Comparison of ENCODE assay signal across 12 cellular contexts in genomic region chr6:38443750-38444149, GRCh38.
DNase-seq lines count a peak whose midpoint lies in the region; ATAC-seq, FAIRE-seq and TF ChIP-seq lines count a peak whose summit lies in the region.
"Had no signal": no experiment of that assay in that cellular context is flagged by ENCODE, and none has a peak within 500 bp of the region (broad histone marks: within the 10 kb centered on the region; RNA-seq: fewer than 3 reads in every experiment).

No MANE protein-coding gene starts in this region.

- TF ChIP-seq CTCF in hepatocyte (IDR thresholded peaks at IDR 0.05; ENCODE audit: poor library complexity) (no peak), neural progenitor cell (IDR thresholded peaks at IDR 0.05) (no peak)
- no peak for TF ChIP-seq CTCF in CD8-positive, alpha-beta T cell (IDR thresholded peaks at IDR 0.05)

- POLR2A ChIA-PET in CD8-positive, alpha-beta T cell (lab: Charles Lee), result no interaction called here

- CTCF ChIA-PET in CD8-positive, alpha-beta T cell (lab: Charles Lee), result no interaction called here

- WGBS in hepatocyte (ENCODE audit: low lambda C conversion rate, missing lambda C conversion rate), result 55% methylated on average over 3 of the region's 3 CpGs

- H3K79me2 ChIP-seq in hepatocyte, result no peaks in the 10 kb centered on the region
- H3K79me2 ChIP-seq in neural progenitor cell (ENCODE audit: low read depth), result no peaks in the 10 kb centered on the region

- H2AFZ ChIP-seq in hepatocyte (no peak overlapping the region), neural progenitor cell (replicated peaks) (no peak overlapping the region)

- H4K20me1 ChIP-seq in hepatocyte (ENCODE audit: insufficient read depth, poor library complexity, severe bottlenecking) (no peaks in the 10 kb centered on the region), neural progenitor cell (ENCODE audit: low read depth) (no peaks in the 10 kb centered on the region)

- no peaks in the 10 kb centered on the region for H3K27me3 Mint-ChIP-seq in CD8-positive, alpha-beta T cell (ENCODE audit: low read depth)
- H3K27me3 Mint-ChIP-seq in neural progenitor cell (ENCODE audit: insufficient read depth, low read depth), result no peaks in the 10 kb centered on the region

- no peak overlapping the region for H3K27ac Mint-ChIP-seq in CD8-positive, alpha-beta T cell
- H3K27ac Mint-ChIP-seq in neural progenitor cell, result no peak overlapping the region

- H3K4me3 ChIP-seq in hepatocyte, result no peak overlapping the region
- H3K4me3 ChIP-seq in CD8-positive, alpha-beta T cell (ENCODE audit: low read depth, low read length), result no peak overlapping the region
- H3K4me3 ChIP-seq in neural progenitor cell, result no peak overlapping the region
- H3K4me3 ChIP-seq: vagina had no signal

- no peaks in the 10 kb centered on the region for H3K9me3 Mint-ChIP-seq in CD8-positive, alpha-beta T cell
- H3K9me3 Mint-ChIP-seq in neural progenitor cell, result peaks cover under 1% of the 10 kb centered on the region

- no peak overlapping the region for H3K4me3 Mint-ChIP-seq in CD8-positive, alpha-beta T cell
- no peak overlapping the region for H3K4me3 Mint-ChIP-seq in neural progenitor cell

- H3K9me3 ChIP-seq in hepatocyte (ENCODE audit: low read depth) (no peaks in the 10 kb centered on the region), neural progenitor cell (ENCODE audit: low read depth) (no peaks in the 10 kb centered on the region)
- H3K9me3 ChIP-seq in CD8-positive, alpha-beta T cell (ENCODE audit: low read length), result no peaks in the 10 kb centered on the region
- H3K9me3 ChIP-seq: vagina had no signal

- no peaks in the 10 kb centered on the region for H3K36me3 ChIP-seq in hepatocyte (replicated peaks; ENCODE audit: insufficient read depth, low read depth)
- no peaks in the 10 kb centered on the region for H3K36me3 ChIP-seq in CD8-positive, alpha-beta T cell (ENCODE audit: insufficient read depth, low read length)
- no peaks in the 10 kb centered on the region for H3K36me3 ChIP-seq in neural progenitor cell
- H3K36me3 ChIP-seq: vagina had no signal

- no peak overlapping the region for H3K9ac ChIP-seq in neural progenitor cell

- H3K4me1 Mint-ChIP-seq in CD8-positive, alpha-beta T cell (ENCODE audit: low read depth), result peaks cover 14% of the 10 kb centered on the region
- H3K4me1 Mint-ChIP-seq in neural progenitor cell, result peaks cover 9% of the 10 kb centered on the region

- H3K4me1 ChIP-seq in hepatocyte (ENCODE audit: insufficient read depth) (no peaks in the 10 kb centered on the region), neural progenitor cell (peaks cover 6% of the 10 kb centered on the region)
- H3K4me1 ChIP-seq in CD8-positive, alpha-beta T cell (ENCODE audit: insufficient read depth, low read length), result no peaks in the 10 kb centered on the region
- H3K4me1 ChIP-seq: vagina had no signal

- H3K27me3 ChIP-seq in hepatocyte (no peaks in the 10 kb centered on the region), neural progenitor cell (no peaks in the 10 kb centered on the region)
- no peaks in the 10 kb centered on the region for H3K27me3 ChIP-seq in CD8-positive, alpha-beta T cell (ENCODE audit: insufficient read depth, low read length)
- H3K27me3 ChIP-seq: vagina had no signal

- no peak for ATAC-seq in CD8-positive, alpha-beta T cell

- H3K27ac ChIP-seq in hepatocyte (peak overlapping the region; percentile 34), neural progenitor cell (no peak overlapping the region)
- H3K27ac ChIP-seq in CD8-positive, alpha-beta T cell (ENCODE audit: low read depth, low read length), result no peak overlapping the region
- H3K27ac ChIP-seq: vagina had no signal

- no peaks in the 10 kb centered on the region for H3F3A ChIP-seq in neural progenitor cell (ENCODE audit: low read depth)

- intact Hi-C loops in CD8-positive, alpha-beta T cell (cut with DNase I, micrococcal nuclease), result no loop called here

- DNase-seq in AML-193 (lab: John Stamatoyannopoulos, UW), result peak; percentile 90 to 92
- peak; percentile 13 for DNase-seq in M059J (ENCODE audit: low read depth)
- peak; percentile 34 for DNase-seq in UCSD-AML1 (lab: John Stamatoyannopoulos, UW; ENCODE audit: unreplicated experiment)
- no peak for DNase-seq in hepatocyte (ENCODE audit: low spot score)
- DNase-seq in NCI-H345 treated with DMSO at 0.1 percent for 48 hours (lab: John Stamatoyannopoulos, UW; ENCODE audit: unreplicated experiment), result no peak
- DNase-seq in CD8-positive, alpha-beta T cell, result no peak
- no peak for DNase-seq in HTR-8/SVneo (ENCODE audit: insufficient read length, low spot score)
- DNase-seq in neural progenitor cell (ENCODE audit: low spot score), result no peak
- DNase-seq: foreskin fibroblast, kidney glomerular epithelial cell, NCI-H1092 treated with DMSO at 0.1 percent for 48 hours had no signal

- H3K36me3 Mint-ChIP-seq in CD8-positive, alpha-beta T cell, result no peaks in the 10 kb centered on the region
- H3K36me3 Mint-ChIP-seq in neural progenitor cell, result peaks cover under 1% of the 10 kb centered on the region

- H3K4me2 ChIP-seq in hepatocyte, result no peak overlapping the region
- H3K4me2 ChIP-seq in neural progenitor cell, result no peak overlapping the region

- H3K9me2 ChIP-seq in hepatocyte (replicated peaks; ENCODE audit: insufficient read depth), result no peaks in the 10 kb centered on the region

- FAIRE-seq in HTR-8/SVneo (lab: Jason Lieb, UNC), result no peak

Comparison
In these comparisons a context has a peak if more than half of its experiments do, and no peak if none do; other contexts are left out.
1. DNase-seq: peak in AML-193 (2 of 2), M059J (single experiment) and UCSD-AML1 (single experiment); none in hepatocyte (single experiment), NCI-H345 treated with DMSO at 0.1 percent for 48 hours (single experiment), CD8-positive, alpha-beta T cell (0 of 7), HTR-8/SVneo (single experiment) and neural progenitor cell (single experiment).